ENCODE assay signal across 1 cellular context in the genomic region with DNA sequence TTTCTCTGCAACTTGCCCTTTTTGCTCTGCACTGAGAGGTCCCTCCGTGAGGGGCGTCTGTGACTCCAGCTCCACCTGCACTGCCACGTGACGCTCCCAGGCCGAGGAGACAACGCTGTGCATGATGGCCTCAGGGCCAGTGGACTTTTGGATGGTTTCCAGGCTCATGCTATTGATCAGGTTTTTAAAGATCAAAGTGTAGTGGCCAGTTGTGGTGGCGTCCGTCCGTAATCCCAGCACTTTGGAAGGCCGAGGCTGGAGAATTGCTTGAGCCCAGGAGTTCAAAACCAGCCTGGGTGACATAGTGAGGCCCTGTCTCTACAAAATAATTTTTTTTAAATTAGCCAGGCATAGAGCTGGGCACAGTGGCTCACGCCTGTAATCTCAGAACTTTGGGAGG.
TF ChIP-seq lines count a peak whose summit lies in the region.

No MANE protein-coding gene starts in this region.

TF ChIP-seq in HepG2, 621 proteins besides CTCF, POLR2A, EP300 and RAD21 (continued from another document and continues in another):
- TF ChIP-seq, protein P1, sequence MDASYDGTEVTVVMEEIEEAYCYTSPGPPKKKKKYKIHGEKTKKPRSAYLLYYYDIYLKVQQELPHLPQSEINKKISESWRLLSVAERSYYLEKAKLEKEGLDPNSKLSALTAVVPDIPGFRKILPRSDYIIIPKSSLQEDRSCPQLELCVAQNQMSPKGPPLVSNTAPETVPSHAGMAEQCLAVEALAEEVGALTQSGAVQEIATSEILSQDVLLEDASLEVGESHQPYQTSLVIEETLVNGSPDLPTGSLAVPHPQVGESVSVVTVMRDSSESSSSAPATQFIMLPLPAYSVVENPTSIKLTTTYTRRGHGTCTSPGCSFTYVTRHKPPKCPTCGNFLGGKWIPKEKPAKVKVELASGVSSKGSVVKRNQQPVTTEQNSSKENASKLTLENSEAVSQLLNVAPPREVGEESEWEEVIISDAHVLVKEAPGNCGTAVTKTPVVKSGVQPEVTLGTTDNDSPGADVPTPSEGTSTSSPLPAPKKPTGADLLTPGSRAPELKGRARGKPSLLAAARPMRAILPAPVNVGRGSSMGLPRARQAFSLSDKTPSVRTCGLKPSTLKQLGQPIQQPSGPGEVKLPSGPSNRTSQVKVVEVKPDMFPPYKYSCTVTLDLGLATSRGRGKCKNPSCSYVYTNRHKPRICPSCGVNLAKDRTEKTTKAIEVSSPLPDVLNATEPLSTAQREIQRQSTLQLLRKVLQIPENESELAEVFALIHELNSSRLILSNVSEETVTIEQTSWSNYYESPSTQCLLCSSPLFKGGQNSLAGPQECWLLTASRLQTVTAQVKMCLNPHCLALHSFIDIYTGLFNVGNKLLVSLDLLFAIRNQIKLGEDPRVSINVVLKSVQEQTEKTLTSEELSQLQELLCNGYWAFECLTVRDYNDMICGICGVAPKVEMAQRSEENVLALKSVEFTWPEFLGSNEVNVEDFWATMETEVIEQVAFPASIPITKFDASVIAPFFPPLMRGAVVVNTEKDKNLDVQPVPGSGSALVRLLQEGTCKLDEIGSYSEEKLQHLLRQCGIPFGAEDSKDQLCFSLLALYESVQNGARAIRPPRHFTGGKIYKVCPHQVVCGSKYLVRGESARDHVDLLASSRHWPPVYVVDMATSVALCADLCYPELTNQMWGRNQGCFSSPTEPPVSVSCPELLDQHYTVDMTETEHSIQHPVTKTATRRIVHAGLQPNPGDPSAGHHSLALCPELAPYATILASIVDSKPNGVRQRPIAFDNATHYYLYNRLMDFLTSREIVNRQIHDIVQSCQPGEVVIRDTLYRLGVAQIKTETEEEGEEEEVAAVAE (CRISPR knock-in tag; IDR thresholded peaks at IDR 0.05; ENCODE audit: borderline replicate concordance), result peak; percentile 71; the same call in 1 of the 2 replicates
- TF ChIP-seq NFIB (CRISPR knock-in tag; IDR thresholded peaks at IDR 0.05; ENCODE audit: borderline replicate concordance), result no peak
- TF ChIP-seq, protein P2, sequence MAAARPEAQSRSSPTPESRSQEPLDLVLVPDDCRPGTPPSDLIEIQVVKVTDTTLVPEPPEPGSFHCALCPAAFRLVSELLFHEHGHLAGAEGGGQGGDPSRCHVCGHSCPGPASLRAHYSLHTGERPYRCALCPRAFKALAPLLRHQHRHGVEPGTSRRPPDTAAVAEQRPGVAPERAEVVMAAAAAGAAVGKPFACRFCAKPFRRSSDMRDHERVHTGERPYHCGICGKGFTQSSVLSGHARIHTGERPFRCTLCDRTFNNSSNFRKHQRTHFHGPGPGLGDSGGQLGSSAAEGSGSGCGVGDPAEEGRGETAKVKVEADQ (CRISPR knock-in tag; IDR thresholded peaks at IDR 0.05; ENCODE audit: borderline replicate concordance), result peak; percentile 20; the same call in 1 of the 2 replicates
- no peak for TF ChIP-seq MTF2 (CRISPR knock-in tag; IDR thresholded peaks at IDR 0.05; ENCODE audit: borderline replicate concordance)
- TF ChIP-seq ZNF12 (CRISPR knock-in tag; IDR thresholded peaks at IDR 0.05), result peak; percentile 42; the same call in 1 of the 2 replicates
- TF ChIP-seq NFE2L2 (IDR thresholded peaks at IDR 0.05; ENCODE audit: low read length), result no peak
- TF ChIP-seq TP53 (CRISPR knock-in tag; conservative IDR thresholded peaks at IDR 0.05), result 0 out of 2 replicates have a peak, but pooled peaks have one; percentile 19
- no peak for TF ChIP-seq E2F5 (CRISPR knock-in tag; conservative IDR thresholded peaks at IDR 0.05)
- TF ChIP-seq ZNF879 (CRISPR knock-in tag; IDR thresholded peaks at IDR 0.05), result no peak
- no peak for TF ChIP-seq HCFC1 (IDR thresholded peaks at IDR 0.05; ENCODE audit: low read depth, low read length)
- no peak for TF ChIP-seq TGIF2 (CRISPR knock-in tag; IDR thresholded peaks at IDR 0.05)
- no peak for TF ChIP-seq ZNF770 (CRISPR knock-in tag; IDR thresholded peaks at IDR 0.05)
- no peak for TF ChIP-seq HHEX (CRISPR knock-in tag; IDR thresholded peaks at IDR 0.05)
- peak; percentile 70 for TF ChIP-seq MNT (IDR thresholded peaks at IDR 0.05)
- 0 out of 2 replicates have a peak, but pooled peaks have one; percentile 53 for TF ChIP-seq ZNF501 (CRISPR knock-in tag; IDR thresholded peaks at IDR 0.05)
- TF ChIP-seq ZNF747 (CRISPR knock-in tag; IDR thresholded peaks at IDR 0.05; ENCODE audit: borderline replicate concordance), result no peak; the same call in 1 of the 2 replicates
- TF ChIP-seq PHF20 (CRISPR knock-in tag; IDR thresholded peaks at IDR 0.05), result no peak; the same call in 1 of the 2 replicates
- TF ChIP-seq ZNF235 (CRISPR knock-in tag; IDR thresholded peaks at IDR 0.05; ENCODE audit: borderline replicate concordance), result no peak
- TF ChIP-seq PLSCR1 (CRISPR knock-in tag; IDR thresholded peaks at IDR 0.05; ENCODE audit: borderline replicate concordance), result no peak
- TF ChIP-seq YY1 (IDR thresholded peaks at IDR 0.05; ENCODE audit: insufficient read depth, insufficient replicate concordance, low read depth, low read length), result peak; percentile 66
- no peak for TF ChIP-seq LCORL (IDR thresholded peaks at IDR 0.05)
- peak; percentile 88 for TF ChIP-seq LCORL (CRISPR knock-in tag; IDR thresholded peaks at IDR 0.05)
- TF ChIP-seq ERF (CRISPR knock-in tag; IDR thresholded peaks at IDR 0.05), result peak; percentile 87
- no peak for TF ChIP-seq EED (CRISPR knock-in tag; IDR thresholded peaks at IDR 0.05)
- no peak for TF ChIP-seq GZF1 (CRISPR knock-in tag; IDR thresholded peaks at IDR 0.05)
- TF ChIP-seq CEBPZ (IDR thresholded peaks at IDR 0.05; ENCODE audit: low read length), result no peak
- no peak for TF ChIP-seq RBM22 (optimal IDR thresholded peaks at IDR 0.05; ENCODE audit: low read length)
- TF ChIP-seq ZNF331 (CRISPR knock-in tag; IDR thresholded peaks at IDR 0.05), result peak; percentile 93
- no peak for TF ChIP-seq ZNF709 (CRISPR knock-in tag; IDR thresholded peaks at IDR 0.05)
- no peak for TF ChIP-seq JUNB (CRISPR knock-in tag; IDR thresholded peaks at IDR 0.05; ENCODE audit: borderline replicate concordance)
- no peak for TF ChIP-seq ZNF589 (CRISPR knock-in tag; conservative IDR thresholded peaks at IDR 0.05)
- TF ChIP-seq HNRNPLL (IDR thresholded peaks at IDR 0.05; ENCODE audit: low read depth, low read length, poor library complexity, severe bottlenecking), result no peak
- no peak for TF ChIP-seq SNAPC4 (CRISPR knock-in tag; IDR thresholded peaks at IDR 0.05)
- TF ChIP-seq KLF11 (CRISPR knock-in tag; IDR thresholded peaks at IDR 0.05), result no peak
- TF ChIP-seq POLR2G (IDR thresholded peaks at IDR 0.05; ENCODE audit: low read depth, low read length), result no peak
- TF ChIP-seq MTA1 (CRISPR knock-in tag; IDR thresholded peaks at IDR 0.05; ENCODE audit: borderline replicate concordance), result peak; percentile 74; the same call in 1 of the 2 replicates
- no peak; the same call in 1 of the 2 replicates for TF ChIP-seq ZSCAN9 (CRISPR knock-in tag; IDR thresholded peaks at IDR 0.05; ENCODE audit: borderline replicate concordance)
- TF ChIP-seq SP2 (CRISPR knock-in tag; IDR thresholded peaks at IDR 0.05), result no peak
- TF ChIP-seq RNF2 (conservative IDR thresholded peaks at IDR 0.05; ENCODE audit: low read depth), result no peak; the same call in 1 of the 2 replicates
